Comparison of ENCODE assay signal across 12 cellular contexts in the genomic region with DNA sequence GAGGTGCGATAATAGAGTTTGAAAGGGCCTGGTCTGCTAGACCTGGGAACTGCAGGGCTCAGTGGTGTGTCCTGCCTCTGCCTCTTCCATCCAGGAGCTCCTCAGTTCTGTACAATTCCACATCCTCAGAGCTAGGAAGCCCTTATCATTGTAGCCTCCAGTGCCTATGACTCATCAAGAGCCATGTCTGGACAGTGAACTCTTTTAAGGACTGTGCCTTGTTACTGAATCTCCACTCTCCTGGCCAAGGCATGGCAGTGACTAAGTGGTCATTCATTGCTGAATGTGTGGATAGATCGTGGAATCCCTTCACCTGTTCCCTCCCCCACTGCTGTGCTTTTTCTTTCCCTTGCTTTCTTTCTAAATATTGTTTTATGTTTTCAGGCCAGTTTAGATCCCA. TPM values are rescaled to one million over a fixed set of nuclear protein-coding genes. Genes with fewer than 3 reads are reported as not detected.
DNase-seq lines count a peak whose midpoint lies in the region; ATAC-seq and TF ChIP-seq lines count a peak whose summit lies in the region.
"Had no signal": no experiment of that assay in that cellular context is flagged by ENCODE, and none has a peak within 500 bp of the region (broad histone marks: within the 10 kb centered on the region; RNA-seq: fewer than 3 reads in every experiment).

No MANE protein-coding gene starts in this region.

- H2BK5ac ChIP-seq in trophoblast cell (ENCODE audit: low read depth, low read length, poor library complexity) = peak overlapping the region; percentile 22

- no peak overlapping the region for H3K9ac ChIP-seq in SK-N-SH
- no peak overlapping the region for H3K9ac ChIP-seq in trophoblast cell (ENCODE audit: low read length)

- H3K23ac ChIP-seq in trophoblast cell (ENCODE audit: low read length) = no peak overlapping the region

- H3K27me3 ChIP-seq in SK-N-SH (ENCODE audit: insufficient read depth) (no peaks in the 10 kb centered on the region), trophoblast cell (ENCODE audit: insufficient read depth, low read length) (no peaks in the 10 kb centered on the region)
- H3K27me3 ChIP-seq: uterus had no signal

- no peak for TF ChIP-seq RAD21 in SK-N-SH (IDR thresholded peaks at IDR 0.05; ENCODE audit: low read length)

- H3K14ac ChIP-seq in trophoblast cell (ENCODE audit: low read length) = peak overlapping the region; percentile 60

- no peak overlapping the region for H3K27ac ChIP-seq in SK-N-SH (ENCODE audit: low read depth in 2 of 2, low read length in 1 of 2)
- peak overlapping the region; percentile 56 for H3K27ac ChIP-seq in trophoblast cell (ENCODE audit: low read depth, low read length)
- H3K27ac ChIP-seq: uterus had no signal

- peak overlapping the region; percentile 19 for H4K8ac ChIP-seq in trophoblast cell (ENCODE audit: low read depth, low read length)

- intact Hi-C loops in natural killer cell (cut with micrococcal nuclease) = no loop called here

- peaks cover 4% of the 10 kb centered on the region for H3F3A ChIP-seq in SK-N-SH (replicated peaks; ENCODE audit: insufficient read depth)

- H3K36me3 Mint-ChIP-seq in mesothelial cell of epicardium (no peaks in the 10 kb centered on the region), natural killer cell (no peaks in the 10 kb centered on the region)

- POLR2A ChIA-PET in SK-N-SH (lab: Yijun Ruan, JAX) = no interaction called here

- peak overlapping the region; percentile 11 for H4K91ac ChIP-seq in trophoblast cell (ENCODE audit: low read depth, low read length)

- no peak overlapping the region for H3K4me2 ChIP-seq in SK-N-SH
- H3K4me2 ChIP-seq in trophoblast cell (ENCODE audit: low read length) = no peak overlapping the region

- TF ChIP-seq CTCF in SK-N-SH (IDR thresholded peaks at IDR 0.05) = no peak
- TF ChIP-seq CTCF in fibroblast of villous mesenchyme (IDR thresholded peaks at IDR 0.05; ENCODE audit: insufficient read depth, low read depth, low read length) = no peak
- TF ChIP-seq CTCF in mesothelial cell of epicardium (IDR thresholded peaks at IDR 0.05; ENCODE audit: unreplicated experiment) = no peak
- no peak for TF ChIP-seq CTCF in natural killer cell (IDR thresholded peaks at IDR 0.05)

- H3K27ac Mint-ChIP-seq in mesothelial cell of epicardium (no peak overlapping the region), natural killer cell (no peak overlapping the region)
- H3K27ac Mint-ChIP-seq: activated T-helper 2 cell treated with anti-CD3 and anti-CD28 coated beads, Interferon-gamma antibody, Interleukin-2, Interleukin-4, amounts not matched to agents 10 μg/mL and 5 μg/mL and 100 μg/mL, durations not matched to agents 14 hours and 24 hours and 36 hours had no signal

- DNase-seq in ELF-1 (ENCODE audit: low read depth, low spot score) (peak; percentile 24), SK-N-SH (no peak), fibroblast of villous mesenchyme (ENCODE audit: low read depth) (peak; percentile 91), trophoblast cell (peak; percentile 80 to 85), NCI-H524 treated with DMSO at 0.1 percent for 48 hours (lab: John Stamatoyannopoulos, UW) (no peak), mesothelial cell of epicardium (ENCODE audit: low spot score in 2 of 2, unreplicated experiment in 2 of 2) (no peak), occipital lobe (lab: John Stamatoyannopoulos, UW) (no peak), natural killer cell (no peak)
- DNase-seq: KBM-7, NCI-H526 treated with DMSO at 0.1 percent for 48 hours, uterus had no signal

- H3K9me3 ChIP-seq in SK-N-SH = no peaks in the 10 kb centered on the region
- H3K9me3 ChIP-seq in trophoblast cell (ENCODE audit: insufficient read depth, low read depth, low read length) = no peaks in the 10 kb centered on the region
- H3K9me3 ChIP-seq: uterus had no signal

- H3K79me2 ChIP-seq in SK-N-SH (ENCODE audit: insufficient read depth) = no peaks in the 10 kb centered on the region
- no peaks in the 10 kb centered on the region for H3K79me2 ChIP-seq in trophoblast cell (ENCODE audit: control insufficient read depth, insufficient read depth, low read length, poor library complexity)

- H3K4me1 ChIP-seq in SK-N-SH (ENCODE audit: control insufficient read depth in 1 of 2, insufficient read depth in 2 of 2, low read depth in 1 of 2, low read length in 1 of 2) = no peaks in the 10 kb centered on the region; a peak in 1 of 4 replicates
- H3K4me1 ChIP-seq in trophoblast cell (ENCODE audit: control insufficient read depth in 1 of 2, insufficient read depth in 2 of 2, low read length in 2 of 2) = peaks cover 24 to 27% of the 10 kb centered on the region in 2 experiments
- H3K4me1 ChIP-seq: uterus had no signal

- peaks cover 10% of the 10 kb centered on the region for H3K79me1 ChIP-seq in trophoblast cell (ENCODE audit: low read length)

- no peaks in the 10 kb centered on the region for H3K9me2 ChIP-seq in SK-N-SH

- H3K4me3 Mint-ChIP-seq in mesothelial cell of epicardium (no peak overlapping the region), natural killer cell (no peak overlapping the region)

- H3K18ac ChIP-seq in trophoblast cell (ENCODE audit: low read length) = no peak overlapping the region

- ATAC-seq in natural killer cell = no peak

- H4K20me1 ChIP-seq in SK-N-SH (ENCODE audit: insufficient read depth) = no peaks in the 10 kb centered on the region

- no peak overlapping the region for H3K4ac ChIP-seq in trophoblast cell (ENCODE audit: low read depth, low read length)

- TF ChIP-seq EP300 in SK-N-SH (IDR thresholded peaks at IDR 0.05; ENCODE audit: borderline replicate concordance in 1 of 2, low read depth in 1 of 2, low read length in 1 of 2) = no peak

- H3K4me3 ChIP-seq in SK-N-SH (ENCODE audit: low read depth in 2 of 2, low read length in 1 of 2) = no peak overlapping the region
- no peak overlapping the region for H3K4me3 ChIP-seq in fibroblast of villous mesenchyme (ENCODE audit: low read depth, low read length)
- no peak overlapping the region for H3K4me3 ChIP-seq in trophoblast cell (ENCODE audit: low read depth, low read length)
- H3K4me3 ChIP-seq: uterus had no signal

- H3K36me3 ChIP-seq in SK-N-SH (replicated peaks in 1 of 2; ENCODE audit: control insufficient read depth in 1 of 2, insufficient read depth in 2 of 2, low read length in 1 of 2) (no peaks in the 10 kb centered on the region), trophoblast cell (ENCODE audit: control insufficient read depth in 1 of 2, insufficient read depth in 2 of 2, low read length in 2 of 2) (no peaks in the 10 kb centered on the region)
- H3K36me3 ChIP-seq: uterus had no signal

- H3K4me1 Mint-ChIP-seq in mesothelial cell of epicardium (peaks cover 13% of the 10 kb centered on the region), natural killer cell (no peaks in the 10 kb centered on the region)

- WGBS in SK-N-SH (ENCODE audit: low lambda C conversion rate) = 55% methylated on average over 2 of the region's 2 CpGs
- no CpG with 5 or more reads among the region's 2 CpGs for WGBS in trophoblast cell (ENCODE audit: extremely low coverage, insufficient coverage, insufficient read length)

- H4K12ac ChIP-seq in trophoblast cell (ENCODE audit: low read depth, low read length) = no peak overlapping the region

- peak overlapping the region; percentile 78 for H2BK12ac ChIP-seq in trophoblast cell (ENCODE audit: low read length)

- H2AFZ ChIP-seq in SK-N-SH (ENCODE audit: low read depth) = no peak overlapping the region
- no peak overlapping the region for H2AFZ ChIP-seq in trophoblast cell (ENCODE audit: insufficient read depth, low read length, poor library complexity)

- H2BK120ac ChIP-seq in trophoblast cell (ENCODE audit: insufficient read depth, low read length, poor library complexity) = peak overlapping the region; percentile 37

- peaks cover 23% of the 10 kb centered on the region for H3K27me3 Mint-ChIP-seq in mesothelial cell of epicardium (ENCODE audit: low read depth)
- H3K27me3 Mint-ChIP-seq in natural killer cell (ENCODE audit: low read depth in 2 of 2) = peaks cover 24 to 43% of the 10 kb centered on the region in 2 donors

- peak overlapping the region; percentile 13 for H2AK5ac ChIP-seq in trophoblast cell (ENCODE audit: low read length)

- CTCF ChIA-PET in SK-N-SH (lab: Yijun Ruan, JAX) = interaction anchor here (0.8 to 3.3 kb wide), 6 partner anchors 14 to 328 kb away, joined by 3 to 19 read pairs (median 4); no protein-coding TSS in a partner anchor

- H3K9me3 Mint-ChIP-seq in mesothelial cell of epicardium (no peaks in the 10 kb centered on the region), natural killer cell (no peaks in the 10 kb centered on the region)
- H3K9me3 Mint-ChIP-seq: activated T-helper 2 cell treated with anti-CD3 and anti-CD28 coated beads, Interferon-gamma antibody, Interleukin-2, Interleukin-4, amounts not matched to agents 10 μg/mL and 5 μg/mL and 100 μg/mL, durations not matched to agents 14 hours and 24 hours and 36 hours had no signal

TF ChIP-seq in SK-N-SH, 30 proteins besides CTCF, POLR2A, EP300 and RAD21:
- TF ChIP-seq FOSL2 (IDR thresholded peaks at IDR 0.05; ENCODE audit: borderline replicate concordance, low read depth) = peak; percentile 69; the same call in 1 of the 2 replicates
- TF ChIP-seq NFIC (IDR thresholded peaks at IDR 0.05; ENCODE audit: borderline replicate concordance) = no peak
- peak; percentile 51; the same call in 1 of the 2 replicates for TF ChIP-seq JUND (IDR thresholded peaks at IDR 0.05)

RNA-seq across cellular contexts. Expression of a gene that starts 2.9 kb away (rescaled TPM):
- not detected in 2 replicates for polyA plus RNA-seq in SK-N-SH (2012; rRNA removed)
- not detected in 2 replicates for polyA plus RNA-seq in SK-N-SH (2012; cell fraction: cytosol; rRNA removed)
- not detected in 2 replicates for polyA plus RNA-seq in SK-N-SH (2012; cell fraction: nucleus; rRNA removed)
- total RNA-seq in fibroblast of villous mesenchyme = 1.3 TPM in 2 replicates
- 9.0 and 10.2 TPM in 2 replicates for polyA plus RNA-seq in trophoblast cell (2013)
- 0.16 to 0.45 TPM (median 0.18 TPM) in 3 replicates for total RNA-seq in mesothelial cell of epicardium
- 2.5 TPM for total RNA-seq in occipital lobe
- total RNA-seq in natural killer cell = not detected

Comparison
In these comparisons a context has a peak if more than half of its experiments do, and no peak if none do; other contexts are left out.
1. DNase-seq: peak in ELF-1 (single experiment), fibroblast of villous mesenchyme (single experiment) and trophoblast cell (2 of 2); none in SK-N-SH (single experiment), NCI-H524 treated with DMSO at 0.1 percent for 48 hours (single experiment), mesothelial cell of epicardium (0 of 2), occipital lobe (single experiment) and natural killer cell (single experiment).